In the genomic region with DNA sequence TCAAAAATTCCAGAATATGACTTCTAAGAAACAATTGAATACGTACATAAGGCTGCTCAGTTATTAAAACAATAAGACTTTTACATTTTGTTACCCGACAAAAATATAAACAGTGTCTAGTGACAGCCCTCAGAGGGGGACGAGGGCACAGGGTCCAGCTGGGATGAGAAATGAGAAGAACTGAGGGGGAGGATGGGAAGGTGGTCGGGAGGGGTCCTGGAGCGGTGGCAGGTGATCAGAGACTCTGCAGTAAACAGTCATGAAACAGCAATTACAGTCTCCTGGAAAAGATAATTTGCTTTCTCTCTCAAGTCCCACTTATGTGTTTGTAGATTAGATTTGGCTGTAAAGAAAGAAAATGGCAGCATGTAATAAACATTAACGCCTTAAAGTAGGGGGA, we compare ENCODE assay signal across 8 cellular contexts. TPM values are rescaled to one million over a fixed set of nuclear protein-coding genes. Genes with fewer than 3 reads are reported as not detected.
DNase-seq lines count a peak whose midpoint lies in the region; ATAC-seq and TF ChIP-seq lines count a peak whose summit lies in the region.
"Had no signal": no experiment of that assay in that cellular context is flagged by ENCODE, and none has a peak within 500 bp of the region (broad histone marks: within the 10 kb centered on the region; RNA-seq: fewer than 3 reads in every experiment).

No MANE protein-coding gene starts in this region.

- H4K20me1 ChIP-seq in HCT116 (ENCODE audit: insufficient read depth) = no peaks in the 10 kb centered on the region

- H3K4me1 Mint-ChIP-seq in activated T-helper 17 cell treated with anti-CD3 and anti-CD28 coated beads, Interleukin-2, amount 50 U/mL, for 72 hours = peaks cover 32% of the 10 kb centered on the region
- H3K4me1 Mint-ChIP-seq in CD4-positive, alpha-beta memory T cell = peaks cover 38 to 72% (median 48%) of the 10 kb centered on the region in 4 donors

- no peak overlapping the region for H3K4me3 Mint-ChIP-seq in activated T-helper 17 cell treated with anti-CD3 and anti-CD28 coated beads, Interleukin-2, amount 50 U/mL, for 72 hours
- H3K4me3 Mint-ChIP-seq in CD4-positive, alpha-beta memory T cell = no peak overlapping the region

- peaks cover 86% of the 10 kb centered on the region for H3K79me2 ChIP-seq in HCT116 (ENCODE audit: insufficient read depth, low read length)

- no peak overlapping the region for H3K27ac ChIP-seq in HCT116 (ENCODE audit: low read depth, low read length)
- no peak overlapping the region for H3K27ac ChIP-seq in right cardiac atrium (ENCODE audit: low read length)
- H3K27ac ChIP-seq in gastrocnemius medialis = peak overlapping the region; percentile 35 to 79 (median 56)
- no peak overlapping the region for H3K27ac ChIP-seq in CD4-positive, alpha-beta memory T cell (ENCODE audit: low read depth, low read length)

- H3K36me3 ChIP-seq in HCT116 (ENCODE audit: control insufficient read depth in 1 of 2, insufficient read depth in 2 of 2, low read length in 2 of 2) = no peaks in the 10 kb centered on the region
- H3K36me3 ChIP-seq in gastrocnemius medialis = no peaks in the 10 kb centered on the region
- no peaks in the 10 kb centered on the region for H3K36me3 ChIP-seq in CD4-positive, alpha-beta memory T cell (ENCODE audit: insufficient read depth, low read length)

- peak overlapping the region; percentile 59 for H3K27ac Mint-ChIP-seq in activated T-helper 17 cell treated with anti-CD3 and anti-CD28 coated beads, Interleukin-2, amount 50 U/mL, for 72 hours
- H3K27ac Mint-ChIP-seq in CD4-positive, alpha-beta memory T cell = peak overlapping the region in 1 of 7 donors; percentile 10

- in situ Hi-C loops in gastrocnemius medialis (cut with MboI; ENCODE audit: low sequenced_read_pairs in 4 of 4) = loop anchor here in 1 of 4 donors (25.0 kb wide), 1 partner anchor 97 kb away; the partner anchor contains the start of gene ARFGAP3

- H3K4me3 ChIP-seq in HCT116 (replicated peaks in 1 of 2; ENCODE audit: low read depth in 1 of 2, low read length in 2 of 2) (no peak overlapping the region), right cardiac atrium (ENCODE audit: low read length) (peak overlapping the region; percentile 78), gastrocnemius medialis (peak overlapping the region; percentile 32 to 46 (median 38))
- no peak overlapping the region for H3K4me3 ChIP-seq in CD4-positive, alpha-beta memory T cell (ENCODE audit: low read length in 2 of 2)

- H3K27me3 ChIP-seq in HCT116 (ENCODE audit: insufficient read depth, low read length) (no peaks in the 10 kb centered on the region), right cardiac atrium (ENCODE audit: control insufficient read depth, insufficient read depth) (no peaks in the 10 kb centered on the region), gastrocnemius medialis (no peaks in the 10 kb centered on the region)
- H3K27me3 ChIP-seq in CD4-positive, alpha-beta memory T cell (ENCODE audit: insufficient read depth, low read length) = no peaks in the 10 kb centered on the region

- H3K4me1 ChIP-seq in HCT116 (ENCODE audit: control insufficient read depth in 1 of 2, insufficient read depth in 2 of 2, low read length in 2 of 2) = peaks cover 38 to 50% of the 10 kb centered on the region in 2 experiments
- peaks cover 12% of the 10 kb centered on the region for H3K4me1 ChIP-seq in right cardiac atrium (ENCODE audit: control insufficient read depth, insufficient read depth, low read length)
- peaks cover 31 to 62% of the 10 kb centered on the region in 2 donors for H3K4me1 ChIP-seq in gastrocnemius medialis
- H3K4me1 ChIP-seq in CD4-positive, alpha-beta memory T cell (ENCODE audit: insufficient read depth, low read length) = peaks cover 16% of the 10 kb centered on the region

- peaks cover 26% of the 10 kb centered on the region for H3K36me3 Mint-ChIP-seq in activated T-helper 17 cell treated with anti-CD3 and anti-CD28 coated beads, Interleukin-2, amount 50 U/mL, for 72 hours (ENCODE audit: low read depth)
- peaks cover 13 to 22% of the 10 kb centered on the region in 2 donors for H3K36me3 Mint-ChIP-seq in CD4-positive, alpha-beta memory T cell

- no TSS peak for BruUV-seq in HCT116 (replicated peaks; lab: Mats Ljungman, UMichigan)

- no peaks in the 10 kb centered on the region for H3K27me3 Mint-ChIP-seq in activated T-helper 17 cell treated with anti-CD3 and anti-CD28 coated beads, Interleukin-2, amount 50 U/mL, for 72 hours
- H3K27me3 Mint-ChIP-seq in CD4-positive, alpha-beta memory T cell = no peaks in the 10 kb centered on the region

- TF ChIP-seq CTCF in HCT116 (IDR thresholded peaks at IDR 0.05 in 2 of 3, conservative IDR thresholded peaks at IDR 0.05 in 1 of 3; ENCODE audit: borderline replicate concordance in 1 of 3, insufficient read depth in 1 of 3, low read depth in 2 of 3, low read length in 2 of 3) = no peak
- TF ChIP-seq CTCF in gastrocnemius medialis (IDR thresholded peaks at IDR 0.05 in 4 of 5, conservative IDR thresholded peaks at IDR 0.05 in 1 of 5) = no peak

- ATAC-seq in HCT116 = no peak
- ATAC-seq in activated T-helper 17 cell treated with anti-CD3 and anti-CD28 coated beads, Interleukin-2, amount 50 U/mL, for 72 hours (replicated peaks) = no peak
- ATAC-seq in right cardiac atrium = no peak
- ATAC-seq in gastrocnemius medialis = no peak

- 57% methylated on average over 6 of the region's 6 CpGs for WGBS in right cardiac atrium

- no peak for TF ChIP-seq RAD21 in HCT116 (IDR thresholded peaks at IDR 0.05; ENCODE audit: low read depth)

- DNase-seq in HCT116 (ENCODE audit: low read depth, low spot score) (no peak), right cardiac atrium (no peak), gastrocnemius medialis (no peak), ureter (ENCODE audit: low spot score) (no peak), NCI-H1048 (lab: John Stamatoyannopoulos, UW) (no peak)
- no peak for DNase-seq in CD4-positive, alpha-beta memory T cell
- DNase-seq: DND-41 had no signal

- POLR2A ChIA-PET in HCT116 (lab: Charles Lee) = interaction anchor here (0.8 kb wide), 1 partner anchor 12 kb away, joined by 4 read pairs; no protein-coding TSS in a partner anchor
- POLR2A ChIA-PET in CD4-positive, alpha-beta memory T cell (lab: Charles Lee; ENCODE audit: partially characterized antibody) = no interaction called here

- RAD21 ChIA-PET in HCT116 (lab: Charles Lee; ENCODE audit: low non-redundant PET in 1 of 2, low total read pairs in 2 of 2, uncharacterized antibody in 2 of 2, unreplicated experiment in 2 of 2) = no interaction called here

- H3K9me2 ChIP-seq in HCT116 (ENCODE audit: insufficient read depth) = no peaks in the 10 kb centered on the region

- H3K9me3 ChIP-seq in HCT116 (ENCODE audit: control insufficient read depth in 1 of 2, insufficient read depth in 1 of 2, low read depth in 1 of 2, low read length in 2 of 2) = no peaks in the 10 kb centered on the region
- no peaks in the 10 kb centered on the region for H3K9me3 ChIP-seq in right cardiac atrium (ENCODE audit: control insufficient read depth, low read length)
- H3K9me3 ChIP-seq in gastrocnemius medialis = no peaks in the 10 kb centered on the region
- no peaks in the 10 kb centered on the region for H3K9me3 ChIP-seq in CD4-positive, alpha-beta memory T cell (ENCODE audit: control insufficient read depth in 1 of 2, low read length in 2 of 2)

- no peak for TF ChIP-seq POLR2A in HCT116 (IDR thresholded peaks at IDR 0.05; ENCODE audit: borderline replicate concordance, extremely low read depth, insufficient read depth, insufficient read length)
- no peak for TF ChIP-seq POLR2A in gastrocnemius medialis (IDR thresholded peaks at IDR 0.05)

- intact Hi-C loops in HCT116 (cut with micrococcal nuclease) (no loop called here), right cardiac atrium (cut with DNase I) (no loop called here), gastrocnemius medialis (cut with DNase I; ENCODE audit: low total_unique reads) (loop anchor here (2.0 kb wide), 1 partner anchor 90 kb away; no protein-coding TSS in a partner anchor)
- intact Hi-C loops in CD4-positive, alpha-beta memory T cell (cut with micrococcal nuclease) = no loop called here

- H3K9ac ChIP-seq in HCT116 (ENCODE audit: low read length) = no peak overlapping the region

- H3K9me3 Mint-ChIP-seq in activated T-helper 17 cell treated with anti-CD3 and anti-CD28 coated beads, Interleukin-2, amount 50 U/mL, for 72 hours = no peaks in the 10 kb centered on the region
- no peaks in the 10 kb centered on the region for H3K9me3 Mint-ChIP-seq in CD4-positive, alpha-beta memory T cell

- CTCF ChIA-PET in HCT116 (lab: Charles Lee) = no interaction called here
- CTCF ChIA-PET in CD4-positive, alpha-beta memory T cell (lab: Charles Lee; ENCODE audit: partially characterized antibody) = no interaction called here

- H2AFZ ChIP-seq in HCT116 (ENCODE audit: low read depth, low read length, poor library complexity, severe bottlenecking) = no peak overlapping the region

- H3K4me2 ChIP-seq in HCT116 (ENCODE audit: low read length) = peak overlapping the region; percentile 55; the same call in 1 of the 2 replicates

TF ChIP-seq in HCT116, 20 proteins besides CTCF, POLR2A, EP300 and RAD21 (continues in another document):
- TF ChIP-seq ZBTB33 (IDR thresholded peaks at IDR 0.05; ENCODE audit: extremely low read depth, insufficient replicate concordance, low read length) (no peak), FOSL1 (IDR thresholded peaks at IDR 0.05; ENCODE audit: low read depth) (no peak), ELF1 (IDR thresholded peaks at IDR 0.05; ENCODE audit: borderline replicate concordance, low read depth) (no peak), JUND (IDR thresholded peaks at IDR 0.05) (no peak)

RNA-seq across cellular contexts. Expression of gene PACSIN2, which starts 56.0 kb away (rescaled TPM):
- total RNA-seq in HCT116 (2021; ENCODE audit: unreplicated experiment) = 48.2 TPM
- polyA plus RNA-seq in HCT116 (2012) = 46.6 and 48.0 TPM in 2 replicates
- total RNA-seq in activated T-helper 17 cell treated with anti-CD3 and anti-CD28 coated beads, Interleukin-2, amount 50 U/mL, for 72 hours = 10 to 100 TPM; 22.9 to 26.3 TPM
- total RNA-seq in right cardiac atrium = 10 to 100 TPM; 66.7 to 85.6 (median 69.8) TPM
- 40.4 TPM for polyA plus RNA-seq in right cardiac atrium
- 10 to 100 TPM; 37.3 to 45.9 (median 39.8) TPM for total RNA-seq in gastrocnemius medialis
- 78.5 TPM for total RNA-seq in ureter
- total RNA-seq in CD4-positive, alpha-beta memory T cell = 10 to 100 TPM; 54.5 to 55.0 TPM
- 10 to 100 TPM; 24.6 to 35.9 TPM for polyA plus RNA-seq in CD4-positive, alpha-beta memory T cell

Comparison
In these comparisons a context has a peak if more than half of its experiments do, and no peak if none do; other contexts are left out.
1. H3K27ac ChIP-seq: peak in gastrocnemius medialis (4 of 4); none in HCT116 (single experiment), right cardiac atrium (single experiment) and CD4-positive, alpha-beta memory T cell (single experiment).
2. H3K4me3 ChIP-seq: peak in right cardiac atrium (single experiment) and gastrocnemius medialis (4 of 4); none in HCT116 (0 of 2) and CD4-positive, alpha-beta memory T cell (0 of 2).